ENCODE assay signal across 8 cellular contexts in the genomic region with DNA sequence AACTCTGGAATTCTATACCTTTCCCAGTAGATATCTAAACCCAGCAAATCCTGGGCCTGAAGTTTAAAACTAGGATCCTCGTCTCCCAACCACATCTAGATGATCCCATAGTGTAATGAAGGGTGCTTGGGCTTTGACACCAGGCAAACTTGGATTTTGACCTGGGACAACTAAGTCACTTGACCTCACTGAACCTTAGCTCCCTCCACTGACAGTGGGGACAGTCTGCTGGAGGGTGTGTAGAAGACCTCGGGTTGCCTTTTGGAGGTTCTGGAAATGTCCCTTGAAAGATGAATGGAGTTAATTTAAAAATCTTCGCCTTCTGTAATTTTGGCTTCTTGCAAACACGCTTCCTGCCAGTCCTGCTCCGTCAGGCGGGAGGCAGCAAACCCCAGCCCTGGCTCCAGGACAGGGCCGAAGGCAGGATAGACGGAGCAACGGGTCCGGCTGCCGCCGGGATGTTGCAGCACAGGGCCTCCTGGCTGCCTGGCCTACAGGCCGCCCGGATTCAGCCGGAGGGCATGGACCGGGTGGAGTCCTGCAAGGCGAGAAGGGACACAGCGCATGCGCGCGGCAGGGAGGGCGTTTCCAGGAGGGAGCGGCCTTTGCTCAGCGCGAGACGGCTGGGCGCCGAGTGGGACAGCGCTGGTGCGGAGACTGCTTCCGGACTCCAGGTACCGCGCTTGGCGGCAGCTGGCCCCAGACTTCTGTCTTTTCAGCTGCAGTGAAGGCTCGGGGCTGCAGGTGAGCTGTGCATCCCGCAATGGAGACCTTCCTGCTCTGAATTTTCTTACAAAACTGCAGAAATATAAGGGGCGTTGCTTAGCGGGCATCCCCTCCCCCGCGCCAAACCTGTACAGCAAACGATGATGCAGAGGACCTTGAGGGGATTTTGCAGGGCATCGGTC. TPM values are rescaled to one million over a fixed set of nuclear protein-coding genes. Genes with fewer than 3 reads are reported as not detected.
DNase-seq lines count a peak whose midpoint lies in the region; ATAC-seq and TF ChIP-seq lines count a peak whose summit lies in the region.

A gene with protein sequence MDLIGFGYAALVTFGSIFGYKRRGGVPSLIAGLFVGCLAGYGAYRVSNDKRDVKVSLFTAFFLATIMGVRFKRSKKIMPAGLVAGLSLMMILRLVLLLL (plus strand): TSS at position 612 of the 908 bp plus-strand sequence. CDS start 5,990 bp downstream, outside the sequence.

- 2% methylated on average over 42 of the region's 42 CpGs for WGBS in liver

- H3K4me3 Mint-ChIP-seq in CD14-positive monocyte: peak within 1 kb of the TSS; percentile 73 to 90

- DNase-seq in CD14-positive monocyte (ENCODE audit: low spot score): peak; percentile 85
- peak; percentile 91 for DNase-seq in NCI-H774 (lab: John Stamatoyannopoulos, UW)
- peak; percentile 95 to 96 for DNase-seq in activated CD4-positive, alpha-beta T cell treated with anti-CD3 and anti-CD28 coated beads, Interleukin-2, amount 50 U/mL, for 48 hours
- peak; percentile 73 to 86 for DNase-seq in dermis microvascular lymphatic vessel endothelial cell (ENCODE audit: low read depth in 2 of 2)
- peak; percentile 93 for DNase-seq in stimulated activated CD4-positive, alpha-beta T cell treated with anti-CD3 and anti-CD28 coated beads, Interleukin-4, amount 100 ng/mL, for 1 hour

- H3K4me1 ChIP-seq in liver (ENCODE audit: control insufficient read depth in 4 of 4, insufficient read depth in 4 of 4, low read length in 3 of 4): peaks cover 8 to 57% (median 43%) of the 10 kb centered on the region in 4 donors

- ATAC-seq in GM19438 (IDR thresholded peaks at IDR 0.05; ENCODE audit: low read depth, unreplicated experiment): peak; percentile 96
- ATAC-seq in HG03571 (IDR thresholded peaks at IDR 0.05; ENCODE audit: unreplicated experiment): peak; percentile 96

- TF ChIP-seq RAD21 in liver (IDR thresholded peaks at IDR 0.05): peak; percentile 26 to 53

- peaks cover 2 to 9% (median 6%) of the 10 kb centered on the region in 7 donors for H3K9me3 Mint-ChIP-seq in CD14-positive monocyte

- H3K36me3 ChIP-seq in liver (ENCODE audit: control insufficient read depth in 4 of 4, insufficient read depth in 3 of 4, low read depth in 1 of 4, low read length in 3 of 4): peaks cover 0 to 3% (median under 1%) of the 10 kb centered on the region in 4 donors

- peaks cover 2 to 4% of the 10 kb centered on the region in 2 donors for H3K36me3 Mint-ChIP-seq in CD14-positive monocyte

- TF ChIP-seq CTCF in CD14-positive monocyte (IDR thresholded peaks at IDR 0.05): no peak
- no peak for TF ChIP-seq CTCF in liver (IDR thresholded peaks at IDR 0.05; ENCODE audit: low read depth, low read length, missing input control)

- peak within 1 kb of the TSS; percentile 46 to 57 for H3K9ac ChIP-seq in liver (ENCODE audit: low read depth in 1 of 2, low read length in 2 of 2)

- H3K27ac Mint-ChIP-seq in CD14-positive monocyte: peak within 1 kb of the TSS in 2 of 7 donors; percentile 75 to 82

- H3K4me1 Mint-ChIP-seq in CD14-positive monocyte: peaks cover 26% of the 10 kb centered on the region

- H3K27ac ChIP-seq in liver (ENCODE audit: low read depth in 1 of 2, low read length in 2 of 2): peak within 1 kb of the TSS; percentile 31 to 45

- no peaks in the 10 kb centered on the region for H3K27me3 ChIP-seq in liver (ENCODE audit: control insufficient read depth in 4 of 4, insufficient read depth in 4 of 4, low read length in 3 of 4)

- H3K4me3 ChIP-seq in liver (ENCODE audit: low read depth in 1 of 3, low read length in 3 of 3): peak within 1 kb of the TSS; percentile 60 to 86 (median 69)

- H3K9me3 ChIP-seq in liver (ENCODE audit: control insufficient read depth in 4 of 4, low read length in 3 of 4): no peaks in the 10 kb centered on the region

- peaks cover 49 to 66% (median 52%) of the 10 kb centered on the region in 3 donors for H3K27me3 Mint-ChIP-seq in CD14-positive monocyte (ENCODE audit: low read depth in 3 of 3)

- intact Hi-C loops in CD14-positive monocyte (cut with micrococcal nuclease): no loop called here

TF ChIP-seq in liver, 16 proteins besides CTCF, POLR2A, EP300 and RAD21:
- TF ChIP-seq YY1 (IDR thresholded peaks at IDR 0.05): peak; percentile 86
- TF ChIP-seq, protein P1, sequence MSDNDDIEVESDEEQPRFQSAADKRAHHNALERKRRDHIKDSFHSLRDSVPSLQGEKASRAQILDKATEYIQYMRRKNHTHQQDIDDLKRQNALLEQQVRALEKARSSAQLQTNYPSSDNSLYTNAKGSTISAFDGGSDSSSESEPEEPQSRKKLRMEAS (IDR thresholded peaks at IDR 0.05): peak; percentile 22
- peak; percentile 70 for TF ChIP-seq SP1 (IDR thresholded peaks at IDR 0.05)
- peak; percentile 60 for TF ChIP-seq HNF4G (IDR thresholded peaks at IDR 0.05)
- TF ChIP-seq HNF4A (conservative IDR thresholded peaks at IDR 0.05): peak; percentile 74 to 91
- no peak for TF ChIP-seq FOXA1 (IDR thresholded peaks at IDR 0.05)
- TF ChIP-seq EGR1 (IDR thresholded peaks at IDR 0.05; ENCODE audit: low read depth in 2 of 2): no peak
- TF ChIP-seq TAF1 (conservative IDR thresholded peaks at IDR 0.05): peak; percentile 41
- TF ChIP-seq, protein P2, sequence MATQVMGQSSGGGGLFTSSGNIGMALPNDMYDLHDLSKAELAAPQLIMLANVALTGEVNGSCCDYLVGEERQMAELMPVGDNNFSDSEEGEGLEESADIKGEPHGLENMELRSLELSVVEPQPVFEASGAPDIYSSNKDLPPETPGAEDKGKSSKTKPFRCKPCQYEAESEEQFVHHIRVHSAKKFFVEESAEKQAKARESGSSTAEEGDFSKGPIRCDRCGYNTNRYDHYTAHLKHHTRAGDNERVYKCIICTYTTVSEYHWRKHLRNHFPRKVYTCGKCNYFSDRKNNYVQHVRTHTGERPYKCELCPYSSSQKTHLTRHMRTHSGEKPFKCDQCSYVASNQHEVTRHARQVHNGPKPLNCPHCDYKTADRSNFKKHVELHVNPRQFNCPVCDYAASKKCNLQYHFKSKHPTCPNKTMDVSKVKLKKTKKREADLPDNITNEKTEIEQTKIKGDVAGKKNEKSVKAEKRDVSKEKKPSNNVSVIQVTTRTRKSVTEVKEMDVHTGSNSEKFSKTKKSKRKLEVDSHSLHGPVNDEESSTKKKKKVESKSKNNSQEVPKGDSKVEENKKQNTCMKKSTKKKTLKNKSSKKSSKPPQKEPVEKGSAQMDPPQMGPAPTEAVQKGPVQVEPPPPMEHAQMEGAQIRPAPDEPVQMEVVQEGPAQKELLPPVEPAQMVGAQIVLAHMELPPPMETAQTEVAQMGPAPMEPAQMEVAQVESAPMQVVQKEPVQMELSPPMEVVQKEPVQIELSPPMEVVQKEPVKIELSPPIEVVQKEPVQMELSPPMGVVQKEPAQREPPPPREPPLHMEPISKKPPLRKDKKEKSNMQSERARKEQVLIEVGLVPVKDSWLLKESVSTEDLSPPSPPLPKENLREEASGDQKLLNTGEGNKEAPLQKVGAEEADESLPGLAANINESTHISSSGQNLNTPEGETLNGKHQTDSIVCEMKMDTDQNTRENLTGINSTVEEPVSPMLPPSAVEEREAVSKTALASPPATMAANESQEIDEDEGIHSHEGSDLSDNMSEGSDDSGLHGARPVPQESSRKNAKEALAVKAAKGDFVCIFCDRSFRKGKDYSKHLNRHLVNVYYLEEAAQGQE (IDR thresholded peaks at IDR 0.05): peak; percentile 22
- peak in 1 of 2 donors; percentile 35 for TF ChIP-seq JUND (IDR thresholded peaks at IDR 0.05)
- peak; percentile 65 to 79 for TF ChIP-seq RXRA (IDR thresholded peaks at IDR 0.05)
- TF ChIP-seq NR2F2 (IDR thresholded peaks at IDR 0.05): no peak
- TF ChIP-seq ATF3 (IDR thresholded peaks at IDR 0.05): no peak

RNA-seq across cellular contexts. Expression of the gene that starts here (rescaled TPM):
- polyA plus RNA-seq in CD14-positive monocyte: under 1 TPM; 0.20 to 0.23 TPM
- 11.0 and 12.3 TPM in 2 replicates for total RNA-seq in dermis microvascular lymphatic vessel endothelial cell
- total RNA-seq in liver: 10 to 100 TPM; 15.6 to 22.9 TPM
- polyA plus RNA-seq in liver: 10 to 100 TPM; 23.0 to 63.6 TPM

Comparison
In these comparisons a context has a peak if more than half of its experiments do, and no peak if none do; other contexts are left out.
1. Peak in every context shown above with its lines: DNase-seq, ATAC-seq, H3K4me3 ChIP-seq and H3K27ac ChIP-seq.
2. RNA of the gene that starts here (polyA plus RNA-seq): 23.0 to 63.6 TPM in liver; 0.20 to 0.23 TPM in CD14-positive monocyte; every median in the first group is over 10 times any median in the second.
3. Peak in DNase-seq in CD14-positive monocyte; RNA of the gene not detected or under 1 TPM.